Comparison of ENCODE assay signal across 28 cellular contexts in the genomic region with DNA sequence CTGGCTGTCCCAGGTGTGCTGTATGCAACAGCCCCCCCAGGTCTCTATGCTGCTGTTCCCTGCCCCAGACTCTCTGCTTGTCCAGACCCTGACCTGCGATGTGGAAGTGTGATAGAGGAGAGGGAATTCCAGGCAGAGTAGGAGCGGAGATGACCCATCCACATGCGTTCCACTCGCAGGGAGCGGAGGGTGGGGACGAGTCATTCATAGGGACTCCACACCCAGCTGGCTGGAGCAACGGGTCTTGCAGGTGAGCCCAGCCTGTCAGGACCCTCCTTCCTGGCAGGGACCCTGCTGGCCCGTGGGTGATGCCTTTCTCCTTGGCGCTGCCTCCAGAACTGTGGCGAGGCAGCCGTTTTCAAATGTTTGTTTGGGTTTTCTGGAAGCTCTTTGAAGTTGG. TPM values are rescaled to one million over a fixed set of nuclear protein-coding genes. Genes with fewer than 3 reads are reported as not detected.
"Had no signal": no experiment of that assay in that cellular context is flagged by ENCODE, and none has a peak within 500 bp of the region (broad histone marks: within the 10 kb centered on the region; RNA-seq: fewer than 3 reads in every experiment).

No MANE protein-coding gene starts in this region.

- H3K9me3 ChIP-seq: colonic mucosa, esophagus squamous epithelium, heart right ventricle, prostate gland, right atrium auricular region, sigmoid colon, testis, tibial artery, upper lobe of left lung had no signal

- H3K27me3 ChIP-seq: colonic mucosa, right atrium auricular region, sigmoid colon, testis, tibial artery, upper lobe of left lung had no signal

- H3K4me1 ChIP-seq: heart right ventricle, prostate gland, right atrium auricular region, testis had no signal

- H3K4me1 Mint-ChIP-seq: central memory CD8-positive, alpha-beta T cell; immature natural killer cell; stimulated activated memory B cell treated with anti-CD40 and anti-IgM and Interleukin-4, amounts not matched to agents 10 μg/mL and 1 μg/mL and 100 μg/mL, for 72 hours had no signal

- H3K4me3 Mint-ChIP-seq: central memory CD8-positive, alpha-beta T cell; dendritic cell treated with granulocyte-macrophage colony-stimulating factor and Interleukin-4, amounts not matched to agents 40 ng/mL and 50 ng/mL, for 4 days; endodermal cell; immature natural killer cell; naive thymus-derived CD4-positive, alpha-beta T cell; nephron; stimulated activated memory B cell treated with anti-CD40 and anti-IgM and Interleukin-4, amounts not matched to agents 10 μg/mL and 1 μg/mL and 100 μg/mL, for 72 hours had no signal

- H3K36me3 Mint-ChIP-seq: immature natural killer cell; naive thymus-derived CD4-positive, alpha-beta T cell; stimulated activated memory B cell treated with anti-CD40 and anti-IgM and Interleukin-4, amounts not matched to agents 10 μg/mL and 1 μg/mL and 100 μg/mL, for 72 hours had no signal

- H3K9me3 Mint-ChIP-seq: central memory CD8-positive, alpha-beta T cell; dendritic cell treated with granulocyte-macrophage colony-stimulating factor and Interleukin-4, amounts not matched to agents 40 ng/mL and 50 ng/mL, for 4 days; immature natural killer cell; nephron; stimulated activated memory B cell treated with anti-CD40 and anti-IgM and Interleukin-4, amounts not matched to agents 10 μg/mL and 1 μg/mL and 100 μg/mL, for 72 hours had no signal

- ATAC-seq: heart right ventricle; naive thymus-derived CD4-positive, alpha-beta T cell; stimulated activated memory B cell treated with anti-CD40 and anti-IgM and Interleukin-4, amounts not matched to agents 10 μg/mL and 1 μg/mL and 100 μg/mL, for 72 hours; stimulated activated naive CD8-positive, alpha-beta T cell treated with anti-CD3 and anti-CD28 coated beads, Interleukin-15, Interleukin-2, amounts not matched to agents 100 U/mL and 50 U/mL, for 24 hours had no signal

- H3K36me3 ChIP-seq: colonic mucosa, esophagus squamous epithelium, heart right ventricle, prostate gland, right atrium auricular region, sigmoid colon, tibial artery, upper lobe of left lung had no signal

- H3K4me3 ChIP-seq: colonic mucosa, esophagus squamous epithelium, heart right ventricle, prostate gland, right atrium auricular region, sigmoid colon, testis, tibial artery, upper lobe of left lung had no signal

- DNase-seq: colonic mucosa; effector CD8-positive, alpha-beta T cell; endodermal cell; esophagus squamous epithelium; foreskin melanocyte; glutamatergic neuron; heart right ventricle; hippocampal formation; immature natural killer cell; mesendoderm; midbrain; naive thymus-derived CD4-positive, alpha-beta T cell; occipital lobe; sigmoid colon; stimulated activated CD4-positive, alpha-beta T cell treated with anti-CD3 and anti-CD28 coated beads, Interleukin-2, amount 100 ng/mL, for 24 hours; stimulated activated CD4-positive, alpha-beta T cell treated with anti-CD3 and anti-CD28 coated beads, Interleukin-4, amount 100 ng/mL, for 24 hours; stimulated activated naive CD8-positive, alpha-beta T cell treated with anti-CD3 and anti-CD28 coated beads, Interleukin-15, Interleukin-2, amounts not matched to agents 100 U/mL and 50 U/mL, for 24 hours; substantia nigra; testis; tibial artery; upper lobe of left lung had no signal

- H3K27ac Mint-ChIP-seq: dendritic cell treated with granulocyte-macrophage colony-stimulating factor and Interleukin-4, amounts not matched to agents 40 ng/mL and 50 ng/mL, for 4 days; endodermal cell; immature natural killer cell; nephron; stimulated activated memory B cell treated with anti-CD40 and anti-IgM and Interleukin-4, amounts not matched to agents 10 μg/mL and 1 μg/mL and 100 μg/mL, for 72 hours had no signal

- H3K27ac ChIP-seq: colonic mucosa, epithelial cell of prostate, heart right ventricle, prostate gland, right atrium auricular region, sigmoid colon, testis, tibial artery, upper lobe of left lung had no signal

RNA-seq across cellular contexts. Expression of gene CEMIP, which starts 58.8 kb away (rescaled TPM):
- total RNA-seq: naive thymus-derived CD4-positive, alpha-beta T cell had no signal
